ENCODE assay signal across 8 cellular contexts in the genomic region with DNA sequence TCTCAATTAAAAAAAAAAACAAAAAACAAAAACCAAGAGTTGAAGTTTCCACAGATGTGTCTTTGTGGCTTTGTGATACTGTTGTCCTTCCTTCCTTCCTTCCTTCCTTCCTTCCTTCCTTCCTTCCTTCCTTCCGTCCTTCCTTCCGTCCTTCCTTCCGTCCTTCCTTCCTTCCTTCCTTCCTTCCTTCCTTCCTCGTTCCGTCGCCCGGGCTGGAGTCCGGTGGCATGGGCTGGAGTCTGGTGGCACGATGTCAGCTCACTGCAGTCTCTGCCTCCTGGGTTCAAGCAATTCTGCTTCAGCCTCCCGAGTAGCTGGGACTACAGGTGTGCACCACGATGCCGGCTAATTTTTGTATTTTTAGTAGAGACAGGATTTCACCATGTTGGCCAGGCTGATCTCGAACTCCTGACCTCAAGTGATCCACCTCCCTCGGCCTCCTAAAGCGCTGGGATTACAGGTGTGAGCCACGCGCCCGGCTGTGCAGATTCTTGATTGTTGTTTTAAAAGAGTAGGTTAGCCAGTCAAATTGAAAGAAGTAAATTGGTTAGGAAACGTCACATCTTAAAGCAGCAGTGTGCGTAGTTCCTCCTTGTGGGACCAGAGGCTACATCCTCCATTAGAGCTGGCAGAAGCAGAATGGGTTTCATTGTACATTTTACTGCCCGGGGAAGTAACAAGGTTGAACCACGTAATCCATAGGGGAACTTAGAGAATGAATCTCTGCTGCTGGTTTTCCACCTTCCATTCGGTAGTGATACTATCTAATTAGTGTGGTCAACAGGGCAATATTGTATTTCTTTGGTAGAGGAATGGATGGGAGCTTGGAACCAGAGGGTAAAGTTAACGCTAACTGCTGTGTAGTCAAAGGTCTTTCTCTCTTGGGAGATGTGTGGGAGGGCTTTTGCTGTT. TPM values are rescaled to one million over a fixed set of nuclear protein-coding genes. Genes with fewer than 3 reads are reported as not detected.
DNase-seq lines count a peak whose midpoint lies in the region; ATAC-seq and TF ChIP-seq lines count a peak whose summit lies in the region.

No MANE protein-coding gene starts in this region.

- WGBS in trophoblast cell (ENCODE audit: extremely low coverage, insufficient coverage, insufficient read length) = no CpG with 5 or more reads among the region's 24 CpGs
- 83 to 89% (median 87%) methylated on average over 18 to 24 of the region's 24 CpGs for WGBS in stomach, 5 donors

- TF ChIP-seq POLR2A in NB4 (IDR thresholded peaks at IDR 0.05; ENCODE audit: extremely low read depth, insufficient read length) (no peak), stomach (IDR thresholded peaks at IDR 0.05) (no peak)

- H3K27me3 ChIP-seq in trophoblast cell (ENCODE audit: insufficient read depth, low read length) (no peaks in the 10 kb centered on the region), MG63 (no peaks in the 10 kb centered on the region), stomach (no peaks in the 10 kb centered on the region)

- no peak overlapping the region for H2AFZ ChIP-seq in trophoblast cell (ENCODE audit: insufficient read depth, low read length, poor library complexity)

- no peak overlapping the region for H3K14ac ChIP-seq in trophoblast cell (ENCODE audit: low read length)

- H3K36me3 ChIP-seq in trophoblast cell (ENCODE audit: control insufficient read depth in 1 of 2, insufficient read depth in 2 of 2, low read length in 2 of 2) (peaks cover 11 to 23% of the 10 kb centered on the region in 2 experiments), MG63 (peaks cover 4% of the 10 kb centered on the region), stomach (peaks cover 22 to 42% (median 41%) of the 10 kb centered on the region in 4 donors)

- no peaks in the 10 kb centered on the region for H3K9me3 ChIP-seq in trophoblast cell (ENCODE audit: insufficient read depth, low read depth, low read length)
- H3K9me3 ChIP-seq in MG63 = no peaks in the 10 kb centered on the region
- no peaks in the 10 kb centered on the region for H3K9me3 ChIP-seq in stomach

- peaks cover 15% of the 10 kb centered on the region for H3K79me2 ChIP-seq in trophoblast cell (ENCODE audit: control insufficient read depth, insufficient read depth, low read length, poor library complexity)

- no peak for TF ChIP-seq CTCF in NB4 (IDR thresholded peaks at IDR 0.05; ENCODE audit: low read depth, low read length)
- TF ChIP-seq CTCF in stomach (IDR thresholded peaks at IDR 0.05) = no peak

- H2AK5ac ChIP-seq in trophoblast cell (ENCODE audit: low read length) = no peak overlapping the region

- H3K27ac ChIP-seq in trophoblast cell (ENCODE audit: low read depth, low read length) = no peak overlapping the region
- peak overlapping the region in 1 of 5 donors; percentile 57 for H3K27ac ChIP-seq in stomach

- intact Hi-C loops in stomach (cut with DNase I; ENCODE audit: low total_unique reads) = no loop called here

- H3K79me1 ChIP-seq in trophoblast cell (ENCODE audit: low read length) = no peaks in the 10 kb centered on the region

- H3K4me2 ChIP-seq in trophoblast cell (ENCODE audit: low read length) = no peak overlapping the region

- no peak overlapping the region for H4K8ac ChIP-seq in trophoblast cell (ENCODE audit: low read depth, low read length)

- H2BK120ac ChIP-seq in trophoblast cell (ENCODE audit: insufficient read depth, low read length, poor library complexity) = no peak overlapping the region

- H4K91ac ChIP-seq in trophoblast cell (ENCODE audit: low read depth, low read length) = no peak overlapping the region

- H3K4me1 ChIP-seq in trophoblast cell (ENCODE audit: control insufficient read depth in 1 of 2, insufficient read depth in 2 of 2, low read length in 2 of 2) = peaks cover 15 to 19% of the 10 kb centered on the region in 2 experiments
- H3K4me1 ChIP-seq in stomach = peaks cover 44 to 96% (median 75%) of the 10 kb centered on the region in 4 donors

- no peak overlapping the region for H3K4me3 ChIP-seq in NB4 (ENCODE audit: low read depth, low read length)
- no peak overlapping the region for H3K4me3 ChIP-seq in trophoblast cell (ENCODE audit: low read depth, low read length)
- H3K4me3 ChIP-seq in MG63 = no peak overlapping the region
- H3K4me3 ChIP-seq in stomach = no peak overlapping the region

- H3K9ac ChIP-seq in trophoblast cell (ENCODE audit: low read length) = no peak overlapping the region

- no peak overlapping the region for H3K18ac ChIP-seq in trophoblast cell (ENCODE audit: low read length)

- TF ChIP-seq EP300 in stomach (IDR thresholded peaks at IDR 0.05) = no peak

- ATAC-seq in GM21717 (IDR thresholded peaks at IDR 0.05; ENCODE audit: unreplicated experiment) = peak; percentile 83

- H2BK5ac ChIP-seq in trophoblast cell (ENCODE audit: low read depth, low read length, poor library complexity) = no peak overlapping the region

- peak overlapping the region; percentile 51 for H3K4ac ChIP-seq in trophoblast cell (ENCODE audit: low read depth, low read length)

- H3K23ac ChIP-seq in trophoblast cell (ENCODE audit: low read length) = no peak overlapping the region

- no peak overlapping the region for H2BK12ac ChIP-seq in trophoblast cell (ENCODE audit: low read length)

- DNase-seq in SIG-M5 treated with dmso at 0.1 percent for 504 hours (lab: John Stamatoyannopoulos, UW; ENCODE audit: unreplicated experiment) (peak; percentile 9), SIG-M5 (lab: John Stamatoyannopoulos, UW) (no peak), NB4 (ENCODE audit: low read depth) (peak; percentile 43), trophoblast cell (no peak), MG63 (no peak), NCI-H748 (lab: John Stamatoyannopoulos, UW; ENCODE audit: unreplicated experiment) (no peak), stomach (no peak)

- no peak overlapping the region for H4K12ac ChIP-seq in trophoblast cell (ENCODE audit: low read depth, low read length)

RNA-seq across cellular contexts. Expression of gene DNAJB6, which starts 20.6 kb away (rescaled TPM):
- 169 and 171 TPM in 2 replicates for polyA plus RNA-seq in trophoblast cell (2013)
- total RNA-seq in MG63 (2014; rRNA removed; shearing (Covaris generic); ENCODE audit: low replicate concordance) = 89.7 and 126 TPM in 2 replicates
- 100 to 1,000 TPM in 2 of 5 donors, 10 to 100 TPM in 3; 48.7 to 233 (median 99.1) TPM for total RNA-seq in stomach
- polyA plus RNA-seq in stomach = 10 to 100 TPM; 58.3 to 67.7 (median 63.1) TPM

Comparison
In these comparisons a context has a peak if more than half of its experiments do, and no peak if none do; other contexts are left out.
1. DNase-seq: peak in SIG-M5 treated with dmso at 0.1 percent for 504 hours (single experiment) and NB4 (single experiment); none in SIG-M5 (single experiment), trophoblast cell (0 of 2), MG63 (single experiment), NCI-H748 (single experiment) and stomach (single experiment).